Comparison of ENCODE assay signal across 8 cellular contexts in genomic region chrX:70444326-70445196, GRCh38. TPM values are rescaled to one million over a fixed set of nuclear protein-coding genes. Genes with fewer than 3 reads are reported as not detected.
DNase-seq lines count a peak whose midpoint lies in the region; ATAC-seq and TF ChIP-seq lines count a peak whose summit lies in the region.

Gene DLG3, plus strand, starts transcription at chrX:70444835. Its CDS starts 367 bp downstream, at chrX:70445202.

- no peak within 1 kb of the TSS for H3K4ac ChIP-seq in H9 (ENCODE audit: low read depth, low read length)

- 0 out of 7 replicates have a peak, but pooled peaks cover 0 to 2% (median 0%) of the 10 kb centered on the region in 3 experiments for H3K36me3 Mint-ChIP-seq in H9 (ENCODE audit: insufficient read depth in 1 of 3, low read depth in 3 of 3)
- H3K36me3 Mint-ChIP-seq in naive thymus-derived CD4-positive, alpha-beta T cell, result no peaks in the 10 kb centered on the region

- H3K36me3 ChIP-seq in naive thymus-derived CD4-positive, alpha-beta T cell (ENCODE audit: control insufficient read depth in 2 of 3, insufficient read depth in 3 of 3, low read length in 3 of 3), result no peaks in the 10 kb centered on the region

- H3K4me2 ChIP-seq in H9 (ENCODE audit: insufficient read depth, insufficient read length, low read length), result peak within 1 kb of the TSS; percentile 39

- H3K79me1 ChIP-seq in H9 (ENCODE audit: insufficient read depth, low read depth, low read length, poor library complexity, severe bottlenecking), result no peaks in the 10 kb centered on the region

- H3K9me3 ChIP-seq in H9 (ENCODE audit: control insufficient read depth, low read depth, low read length), result peaks cover 57% of the 10 kb centered on the region
- no peaks in the 10 kb centered on the region for H3K9me3 ChIP-seq in naive thymus-derived CD4-positive, alpha-beta T cell (ENCODE audit: control insufficient read depth in 2 of 3, low read length in 3 of 3)

- no peak within 1 kb of the TSS; the same call in 1 of the 2 replicates for H3K14ac ChIP-seq in H9 (ENCODE audit: insufficient read depth, low read length)

- no peak within 1 kb of the TSS for H2BK12ac ChIP-seq in H9 (ENCODE audit: insufficient read length, low read depth, low read length)

- POLR2A ChIA-PET in naive thymus-derived CD4-positive, alpha-beta T cell (lab: Charles Lee), result interaction anchor here (1.3 kb wide), 1 partner anchor 9 kb away, joined by 4 read pairs; no protein-coding TSS in a partner anchor

- no peak within 1 kb of the TSS for H2BK120ac ChIP-seq in H9 (ENCODE audit: low read depth, low read length, poor library complexity, severe bottlenecking)

- no peak within 1 kb of the TSS for H2BK20ac ChIP-seq in H9 (ENCODE audit: low read depth, low read length, poor library complexity, severe bottlenecking)

- H3K18ac ChIP-seq in H9 (ENCODE audit: insufficient read length, low read depth, low read length), result no peak within 1 kb of the TSS

- intact Hi-C loops in naive thymus-derived CD4-positive, alpha-beta T cell (cut with micrococcal nuclease), result loop anchor here in 1 of 2 donors (1.0 kb wide), 1 partner anchor 10 kb away; no protein-coding TSS in a partner anchor

- no peak within 1 kb of the TSS for H4K91ac ChIP-seq in H9 (ENCODE audit: insufficient read length, low read depth, low read length)

- no peak within 1 kb of the TSS for H3K56ac ChIP-seq in H9 (ENCODE audit: insufficient read length, low read depth, low read length)

- no peak within 1 kb of the TSS for H4K8ac ChIP-seq in H9 (replicated peaks; ENCODE audit: insufficient read length, low read depth, low read length)

- H3K9me3 Mint-ChIP-seq in H9, result peaks cover 65% of the 10 kb centered on the region in 2 experiments
- no peaks in the 10 kb centered on the region for H3K9me3 Mint-ChIP-seq in naive thymus-derived CD4-positive, alpha-beta T cell

- ATAC-seq in naive thymus-derived CD4-positive, alpha-beta T cell, result peak; percentile 45

- H3K27ac Mint-ChIP-seq in H9, result no peak within 1 kb of the TSS
- no peak within 1 kb of the TSS for H3K27ac Mint-ChIP-seq in naive thymus-derived CD4-positive, alpha-beta T cell

- H3K4me3 ChIP-seq in epithelial cell of proximal tubule (ENCODE audit: low read depth, low read length), result no peak within 1 kb of the TSS
- no peak within 1 kb of the TSS for H3K4me3 ChIP-seq in naive thymus-derived CD4-positive, alpha-beta T cell (ENCODE audit: low read length)

- CTCF ChIA-PET in naive thymus-derived CD4-positive, alpha-beta T cell (lab: Charles Lee), result interaction anchor here (1.2 kb wide), 1 partner anchor 10 kb away, joined by 3 read pairs; no protein-coding TSS in a partner anchor

- H2BK5ac ChIP-seq in H9 (ENCODE audit: insufficient read length, low read length), result no peak within 1 kb of the TSS

- no peak within 1 kb of the TSS for H3K9ac ChIP-seq in H9 (ENCODE audit: extremely low read depth, insufficient read length, low read length)

- H3K23ac ChIP-seq in H9 (ENCODE audit: insufficient read length, low read depth, low read length), result no peak within 1 kb of the TSS

- no CpG with 5 or more reads among the region's 55 CpGs for WGBS in H9 (ENCODE audit: extremely low coverage, insufficient read length, low lambda C conversion rate)

- peaks cover 28% of the 10 kb centered on the region for H3K27me3 Mint-ChIP-seq in H9 (ENCODE audit: low read depth)
- peaks cover 27 to 64% (median 34%) of the 10 kb centered on the region in 5 donors for H3K27me3 Mint-ChIP-seq in naive thymus-derived CD4-positive, alpha-beta T cell

- no peak within 1 kb of the TSS for H2AFZ ChIP-seq in H9 (ENCODE audit: low read length)

- H3K79me2 ChIP-seq in H9 (ENCODE audit: insufficient read depth, low read length), result no peaks in the 10 kb centered on the region

- no peaks in the 10 kb centered on the region for H3K4me1 ChIP-seq in H9 (ENCODE audit: insufficient read depth, low read length)
- no peaks in the 10 kb centered on the region for H3K4me1 ChIP-seq in naive thymus-derived CD4-positive, alpha-beta T cell (ENCODE audit: control insufficient read depth in 2 of 2, insufficient read depth in 2 of 2, low read length in 2 of 2)

- no peaks in the 10 kb centered on the region for H4K20me1 ChIP-seq in H9 (ENCODE audit: control insufficient read depth, insufficient read depth, insufficient read length)

- H3K4me1 Mint-ChIP-seq in H9, result peaks cover 0 to 9% of the 10 kb centered on the region in 2 experiments; a peak in 2 of 4 replicates
- peaks cover 0 to 5% (median 0%) of the 10 kb centered on the region in 7 donors for H3K4me1 Mint-ChIP-seq in naive thymus-derived CD4-positive, alpha-beta T cell

- H4K5ac ChIP-seq in H9 (ENCODE audit: insufficient read length, low read depth, low read length), result no peak within 1 kb of the TSS

- peak; percentile 86 for DNase-seq in Ammon's horn (ENCODE audit: low spot score)
- peak; percentile 64 for DNase-seq in H9
- peak; percentile 31 for DNase-seq in SW480 (ENCODE audit: low spot score)
- DNase-seq in epithelial cell of proximal tubule (ENCODE audit: low read depth), result no peak
- DNase-seq in naive thymus-derived CD4-positive, alpha-beta T cell, result no peak
- DNase-seq in GM19238 (ENCODE audit: insufficient read length, low spot score), result no peak
- no peak for DNase-seq in stimulated activated naive CD4-positive, alpha-beta T cell treated with Interleukin-2 at 50 U/mL for 16 hours (lab: John Stamatoyannopoulos, UW)
- no peak for DNase-seq in T-helper 9 cell

- H2BK15ac ChIP-seq in H9 (ENCODE audit: low read depth, low read length), result no peak within 1 kb of the TSS

- no peak within 1 kb of the TSS for H3K27ac ChIP-seq in H9 (ENCODE audit: insufficient read length, low read depth, low read length)
- no peak within 1 kb of the TSS for H3K27ac ChIP-seq in naive thymus-derived CD4-positive, alpha-beta T cell (ENCODE audit: low read depth, low read length)

- H2AK5ac ChIP-seq in H9 (ENCODE audit: insufficient read length, low read length), result no peak within 1 kb of the TSS

- peaks cover 2% of the 10 kb centered on the region; the same call in 1 of the 2 replicates for H3K27me3 ChIP-seq in H9 (ENCODE audit: insufficient read depth, low read length)
- H3K27me3 ChIP-seq in naive thymus-derived CD4-positive, alpha-beta T cell (ENCODE audit: control insufficient read depth in 2 of 2, insufficient read depth in 2 of 2, low read length in 2 of 2), result no peaks in the 10 kb centered on the region

- TF ChIP-seq CTCF in H9 (conservative IDR thresholded peaks at IDR 0.05) (no peak), epithelial cell of proximal tubule (conservative IDR thresholded peaks at IDR 0.05; ENCODE audit: low read depth, low read length) (no peak)

- H3K4me3 Mint-ChIP-seq in H9, result peak within 1 kb of the TSS in 1 of 2 experiments; percentile 75; a peak in 3 of 5 replicates
- peak within 1 kb of the TSS; percentile 51 to 74 (median 65) for H3K4me3 Mint-ChIP-seq in naive thymus-derived CD4-positive, alpha-beta T cell

- H3K23me2 ChIP-seq in H9 (ENCODE audit: insufficient read length, low read depth, low read length, poor library complexity, severe bottlenecking), result no peaks in the 10 kb centered on the region

- H3T11ph ChIP-seq in H9 (ENCODE audit: low read length), result no peak within 1 kb of the TSS

RNA-seq across cellular contexts. Expression of gene DLG3, which starts in this region (rescaled TPM):
- total RNA-seq in H9 (2021), result 71.2 and 71.6 TPM in 2 replicates
- 28.8 and 31.6 TPM in 2 replicates for total RNA-seq in epithelial cell of proximal tubule
- 10 to 100 TPM in 1 of 5 experiments, 1 to 10 TPM in 4; 4.1 to 24.5 (median 5.5) TPM for total RNA-seq in naive thymus-derived CD4-positive, alpha-beta T cell
- polyA plus RNA-seq in naive thymus-derived CD4-positive, alpha-beta T cell, result 1 to 10 TPM; 3.8 to 4.2 TPM

Comparison
In these comparisons a context has a peak if more than half of its experiments do, and no peak if none do; other contexts are left out.
1. DNase-seq: peak in Ammon's horn (single experiment), H9 (single experiment) and SW480 (single experiment); none in epithelial cell of proximal tubule (single experiment), naive thymus-derived CD4-positive, alpha-beta T cell (0 of 9), GM19238 (single experiment), stimulated activated naive CD4-positive, alpha-beta T cell treated with Interleukin-2 at 50 U/mL for 16 hours (single experiment) and T-helper 9 cell (single experiment).